In genomic region chr6:35524380-35525020, GRCh38 we compare ENCODE assay signal across 27 cellular contexts. TPM values are rescaled to one million over a fixed set of nuclear protein-coding genes. Genes with fewer than 3 reads are reported as not detected.
"Had no signal": no experiment of that assay in that cellular context is flagged by ENCODE, and none has a peak within 500 bp of the region (broad histone marks: within the 10 kb centered on the region; RNA-seq: fewer than 3 reads in every experiment).

No MANE protein-coding gene starts in this region.

- H3K9me3 Mint-ChIP-seq: activated naive CD4-positive, alpha-beta T cell treated with anti-CD3 and anti-CD28 coated beads, Interleukin-2, amount 50 U/mL, for 72 hours; activated T-helper 1 cell treated with anti-CD3 and anti-CD28 coated beads, Interleukin-12 subunit alpha, Interleukin-12 subunit beta, Interleukin-2, Interleukin-4 antibody, amounts not matched to agents 30 ng/mL and 10 ng/mL and 1 ng/mL, durations not matched to agents 14 hours and 24 hours and 36 hours; effector memory CD8-positive, alpha-beta T cell; mesothelial cell of epicardium; nephron progenitor cell; stimulated activated naive CD8-positive, alpha-beta T cell treated with anti-CD3 and anti-CD28 coated beads, Interleukin-15, Interleukin-2, amounts not matched to agents 100 ng/mL and 50 ng/mL, for 24 hours had no signal

- H3K79me2 ChIP-seq: hepatocyte, parathyroid adenoma had no signal

- H3K27ac Mint-ChIP-seq: activated naive CD4-positive, alpha-beta T cell treated with anti-CD3 and anti-CD28 coated beads, Interleukin-2, amount 50 U/mL, for 72 hours; activated T-helper 1 cell treated with anti-CD3 and anti-CD28 coated beads, Interleukin-12 subunit alpha, Interleukin-12 subunit beta, Interleukin-2, Interleukin-4 antibody, amounts not matched to agents 30 ng/mL and 10 ng/mL and 1 ng/mL, durations not matched to agents 14 hours and 24 hours and 36 hours; mesothelial cell of epicardium; nephron progenitor cell; stimulated activated naive CD8-positive, alpha-beta T cell treated with anti-CD3 and anti-CD28 coated beads, Interleukin-15, Interleukin-2, amounts not matched to agents 100 ng/mL and 50 ng/mL, for 24 hours had no signal

- FAIRE-seq: astrocyte, colon, frontal cortex had no signal

- H3K4me1 Mint-ChIP-seq: nephron progenitor cell had no signal

- H3K4me1 ChIP-seq: parathyroid adenoma had no signal

- H3K36me3 Mint-ChIP-seq: activated naive CD4-positive, alpha-beta T cell treated with anti-CD3 and anti-CD28 coated beads, Interleukin-2, amount 50 U/mL, for 72 hours; mesothelial cell of epicardium had no signal

- DNase-seq: activated CD4-positive, alpha-beta T cell treated with anti-CD3 and anti-CD28 coated beads for 1 hour; activated CD4-positive, alpha-beta T cell treated with anti-CD3 and anti-CD28 coated beads, Interleukin-2, amount 50 U/mL, for 4 hours; activated gamma-delta T cell; central memory CD4-positive, alpha-beta T cell; effector memory CD8-positive, alpha-beta T cell; glutamatergic neuron; left ventricle myocardium superior; mammary epithelial cell; nephron progenitor cell; nucleus accumbens; right cardiac atrium; stimulated activated CD4-positive, alpha-beta T cell treated with anti-CD3 and anti-CD28 coated beads, Interleukin-12 subunit alpha, Interleukin-12 subunit beta, amount 100 ng/mL, for 4 hours; substantia nigra; T-helper 9 cell; thyroid gland had no signal

- H3K9me3 ChIP-seq: esophagus muscularis mucosa, thyroid gland had no signal

- H3K27ac ChIP-seq: esophagus muscularis mucosa, hepatocyte, parathyroid adenoma, thyroid gland had no signal

- H3K4me3 ChIP-seq: esophagus muscularis mucosa, hepatocyte, thyroid gland had no signal

- H3K27me3 Mint-ChIP-seq: effector memory CD8-positive, alpha-beta T cell; stimulated activated naive CD8-positive, alpha-beta T cell treated with anti-CD3 and anti-CD28 coated beads, Interleukin-15, Interleukin-2, amounts not matched to agents 100 ng/mL and 50 ng/mL, for 24 hours had no signal

- H3K4me2 ChIP-seq: hepatocyte had no signal

- H3K27me3 ChIP-seq: esophagus muscularis mucosa, hepatocyte, thyroid gland had no signal

- H3K36me3 ChIP-seq: esophagus muscularis mucosa, thyroid gland had no signal

- H2AFZ ChIP-seq: hepatocyte, parathyroid adenoma had no signal

- ATAC-seq: activated naive CD4-positive, alpha-beta T cell treated with anti-CD3 and anti-CD28 coated beads, Interleukin-2, amount 50 U/mL, for 72 hours; effector memory CD8-positive, alpha-beta T cell; left ventricle myocardium superior; right cardiac atrium had no signal

- H3K4me3 Mint-ChIP-seq: activated T-helper 1 cell treated with anti-CD3 and anti-CD28 coated beads, Interleukin-12 subunit alpha, Interleukin-12 subunit beta, Interleukin-2, Interleukin-4 antibody, amounts not matched to agents 30 ng/mL and 10 ng/mL and 1 ng/mL, durations not matched to agents 14 hours and 24 hours and 36 hours; mesothelial cell of epicardium; nephron progenitor cell; stimulated activated naive CD8-positive, alpha-beta T cell treated with anti-CD3 and anti-CD28 coated beads, Interleukin-15, Interleukin-2, amounts not matched to agents 100 ng/mL and 50 ng/mL, for 24 hours had no signal

- H3K9ac ChIP-seq: parathyroid adenoma had no signal

RNA-seq across cellular contexts. Expression of gene TULP1, which starts 11.8 kb away (rescaled TPM):
- total RNA-seq: activated naive CD4-positive, alpha-beta T cell treated with anti-CD3 and anti-CD28 coated beads, Interleukin-2, amount 50 U/mL, for 72 hours; activated T-helper 1 cell treated with anti-CD3 and anti-CD28 coated beads, Interleukin-12 subunit alpha, Interleukin-12 subunit beta, Interleukin-2, Interleukin-4 antibody, amounts not matched to agents 30 ng/mL and 10 ng/mL and 1 ng/mL, durations not matched to agents 14 hours and 24 hours and 36 hours; astrocyte; dermis microvascular lymphatic vessel endothelial cell; frontal cortex; hepatocyte; left ventricle myocardium superior; mammary epithelial cell; pulmonary artery endothelial cell; thyroid gland had no signal
- polyA plus RNA-seq: mammary epithelial cell had no signal
